22 cellular contexts compared by ENCODE assay signal in the genomic region with DNA sequence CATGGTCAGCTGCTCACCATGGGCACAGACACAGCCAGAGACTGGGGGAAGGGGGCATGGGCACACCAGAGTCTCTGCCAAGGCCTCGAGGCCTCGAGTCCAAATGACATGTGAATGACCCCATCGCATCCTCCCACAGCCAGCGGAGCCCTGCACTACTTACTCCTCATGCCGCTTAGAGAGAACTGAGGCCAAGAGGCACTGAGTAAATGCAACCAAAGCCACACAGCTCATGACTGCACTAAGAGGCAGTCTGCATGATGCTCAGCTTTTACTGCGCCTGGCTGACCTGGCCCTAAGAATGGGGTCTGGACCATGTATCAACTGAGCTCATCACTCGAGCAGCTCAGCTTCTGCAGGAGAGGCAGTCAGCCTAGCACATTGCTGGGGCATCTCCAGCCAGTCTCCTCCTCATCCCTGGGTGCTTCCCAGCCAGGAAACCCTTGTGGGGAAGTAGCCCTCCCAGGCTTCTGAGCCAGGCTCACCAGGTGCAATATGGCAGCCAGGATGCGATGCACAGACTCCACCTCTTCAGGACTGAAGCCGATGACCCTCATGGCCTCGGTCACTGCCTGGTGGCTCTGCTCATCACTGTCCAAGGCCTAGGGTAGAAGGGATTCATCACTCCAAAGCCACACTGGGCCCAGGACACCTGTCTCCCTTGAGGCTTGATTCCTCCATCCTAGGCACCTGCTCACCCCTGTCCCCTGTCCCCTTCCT. TPM values are rescaled to one million over a fixed set of nuclear protein-coding genes. Genes with fewer than 3 reads are reported as not detected.
A peak's percentile ranks its signal among the peaks of the same experiment; 100 is the strongest.
DNase-seq lines count a peak whose midpoint lies in the region; ATAC-seq, FAIRE-seq and TF ChIP-seq lines count a peak whose summit lies in the region.
"Had no signal": no experiment of that assay in that cellular context is flagged by ENCODE, and none has a peak within 500 bp of the region (broad histone marks: within the 10 kb centered on the region; RNA-seq: fewer than 3 reads in every experiment).

No MANE protein-coding gene starts in this region.

- H2AFZ ChIP-seq in Loucy (ENCODE audit: low read length) (no peak overlapping the region), H1 (ENCODE audit: low read length) (no peak overlapping the region)

- H3K4ac ChIP-seq in H1 (replicated peaks; ENCODE audit: insufficient read length, low read depth, low read length), result no peak overlapping the region

- TF ChIP-seq CTCF in Loucy (conservative IDR thresholded peaks at IDR 0.05; ENCODE audit: low read length), result no peak
- no peak for TF ChIP-seq CTCF in H1 (IDR thresholded peaks at IDR 0.05; ENCODE audit: control extremely low read depth in 1 of 3, insufficient read depth in 1 of 3, low read depth in 1 of 3, low read length in 3 of 3)
- no peak for TF ChIP-seq CTCF in foreskin keratinocyte (conservative IDR thresholded peaks at IDR 0.05)

- no peak overlapping the region for H4K91ac ChIP-seq in H1 (replicated peaks; ENCODE audit: insufficient read length, low read length)

- H3K27ac Mint-ChIP-seq in activated CD8-positive, alpha-beta memory T cell treated with anti-CD3 and anti-CD28 coated beads, Interleukin-2, amount 10 ng/mL, durations not matched to agents 7 days and 5 days, result no peak overlapping the region
- H3K27ac Mint-ChIP-seq: HFFc6 had no signal

- no peak overlapping the region for H3K14ac ChIP-seq in H1 (ENCODE audit: insufficient read length)

- no peak overlapping the region for H3K27ac ChIP-seq in H1 (ENCODE audit: low read depth, low read length)
- H3K27ac ChIP-seq in foreskin keratinocyte, result no peak overlapping the region
- H3K27ac ChIP-seq: adrenal gland, cardiac muscle cell, esophagus squamous epithelium, vagina had no signal

- 92% methylated on average over 7 of the region's 10 CpGs; no CpG with 5 or more reads in 1 of the 2 experiments for WGBS in H1 (ENCODE audit: extremely low coverage in 1 of 2, insufficient coverage in 1 of 2, insufficient read length in 1 of 2, insufficient replicate concordance in 2 of 2, low coverage in 1 of 2, low lambda C conversion rate in 2 of 2, missing lambda C conversion rate in 1 of 2), 2 experiments

- TF ChIP-seq POLR2A in H1 (IDR thresholded peaks at IDR 0.05; ENCODE audit: control extremely low read depth in 1 of 2, low read depth in 2 of 2, low read length in 2 of 2), result no peak

- H3K4me1 Mint-ChIP-seq in activated CD8-positive, alpha-beta memory T cell treated with anti-CD3 and anti-CD28 coated beads, Interleukin-2, amount 10 ng/mL, durations not matched to agents 7 days and 5 days, result peaks cover 50% of the 10 kb centered on the region

- no peak overlapping the region for H3K4me3 ChIP-seq in Loucy (ENCODE audit: low read length, poor library complexity, severe bottlenecking)
- H3K4me3 ChIP-seq in H1 (ENCODE audit: extremely low read depth in 1 of 4, insufficient read depth in 2 of 4, low read depth in 3 of 4, low read length in 4 of 4), result no peak overlapping the region
- H3K4me3 ChIP-seq: adrenal gland, cardiac muscle cell, esophagus squamous epithelium, mucosa of descending colon, vagina had no signal

- H2AK5ac ChIP-seq in H1 (ENCODE audit: low read depth, low read length), result no peak overlapping the region

- peaks cover 98% of the 10 kb centered on the region for H4K20me1 ChIP-seq in Loucy (ENCODE audit: insufficient read depth, low read length, poor library complexity, severe bottlenecking)
- peaks cover 0 to 1% of the 10 kb centered on the region in 2 experiments for H4K20me1 ChIP-seq in H1 (replicated peaks in 1 of 2; ENCODE audit: control insufficient read depth in 1 of 2, insufficient read depth in 2 of 2, low read length in 2 of 2)

- H3K79me1 ChIP-seq in H1 (ENCODE audit: low read depth, low read length), result no peaks in the 10 kb centered on the region

- no peak overlapping the region for H3K4me3 Mint-ChIP-seq in activated CD8-positive, alpha-beta memory T cell treated with anti-CD3 and anti-CD28 coated beads, Interleukin-2, amount 10 ng/mL, durations not matched to agents 7 days and 5 days
- H3K4me3 Mint-ChIP-seq: activated T-helper 1 cell treated with anti-CD3 and anti-CD28 coated beads, Interleukin-12 subunit alpha, Interleukin-12 subunit beta, Interleukin-2, Interleukin-4 antibody, amounts not matched to agents 30 ng/mL and 10 ng/mL and 1 ng/mL, durations not matched to agents 14 hours and 24 hours and 36 hours; HFFc6 had no signal

- H3K79me2 ChIP-seq in Loucy (ENCODE audit: insufficient read depth, low read length) (peaks cover 71% of the 10 kb centered on the region), H1 (ENCODE audit: control insufficient read depth in 1 of 2, insufficient read depth in 2 of 2, low read length in 2 of 2) (no peaks in the 10 kb centered on the region)

- H3K9me3 Mint-ChIP-seq in activated CD8-positive, alpha-beta memory T cell treated with anti-CD3 and anti-CD28 coated beads, Interleukin-2, amount 10 ng/mL, durations not matched to agents 7 days and 5 days (ENCODE audit: low read depth), result no peaks in the 10 kb centered on the region
- H3K9me3 Mint-ChIP-seq: activated T-helper 1 cell treated with anti-CD3 and anti-CD28 coated beads, Interleukin-12 subunit alpha, Interleukin-12 subunit beta, Interleukin-2, Interleukin-4 antibody, amounts not matched to agents 30 ng/mL and 10 ng/mL and 1 ng/mL, durations not matched to agents 14 hours and 24 hours and 36 hours; HFFc6 had no signal

- no peak for TF ChIP-seq RAD21 in H1 (IDR thresholded peaks at IDR 0.05 in 1 of 2, conservative IDR thresholded peaks at IDR 0.05 in 1 of 2; ENCODE audit: low read depth in 2 of 2, low read length in 2 of 2)

- CTCF ChIA-PET in activated CD8-positive, alpha-beta memory T cell treated with anti-CD3 and anti-CD28 coated beads, Interleukin-2, amount 10 ng/mL, durations not matched to agents 7 days and 5 days (lab: Charles Lee), result interaction anchor here (3.2 to 3.3 kb wide), 2 partner anchors 11 to 165 kb away, joined by 26 to 56 read pairs; no protein-coding TSS in a partner anchor
- CTCF ChIA-PET in H1 (lab: Charles Lee; ENCODE audit: partially characterized antibody), result interaction anchor here (1.2 to 6.2 kb wide), 5 partner anchors 7 to 164 kb away, joined by 3 to 105 read pairs (median 33); no protein-coding TSS in a partner anchor

- no peak overlapping the region for H4K5ac ChIP-seq in H1 (ENCODE audit: insufficient read length, low read depth, low read length)

- no peak overlapping the region for H3K9ac ChIP-seq in Loucy (ENCODE audit: low read depth, low read length, poor library complexity, severe bottlenecking)
- H3K9ac ChIP-seq in H1 (replicated peaks in 1 of 4; ENCODE audit: extremely low read depth in 1 of 4, low read depth in 3 of 4, low read length in 3 of 4), result no peak overlapping the region

- DNase-seq in activated CD8-positive, alpha-beta memory T cell treated with anti-CD3 and anti-CD28 coated beads, Interleukin-2, amount 50 U/mL, for 48 hours, result peak; percentile 57
- DNase-seq in activated CD8-positive, alpha-beta memory T cell treated with anti-CD3 and anti-CD28 coated beads, Interleukin-2, amount 10 ng/mL, durations not matched to agents 7 days and 5 days, result no peak
- DNase-seq in H1 (ENCODE audit: low read depth in 1 of 2, low spot score in 2 of 2) (no peak), foreskin keratinocyte (no peak)
- peak; percentile 4 for DNase-seq in stimulated activated naive CD8-positive, alpha-beta T cell treated with anti-CD3 and anti-CD28 coated beads, Interleukin-15, Interleukin-2, amounts not matched to agents 100 U/mL and 50 U/mL, for 24 hours
- no peak for DNase-seq in NK-92 treated with Interleukin-12 subunit alpha and Interleukin-12 subunit beta, amount 100 ng/mL, for 24 hours (lab: John Stamatoyannopoulos, UW)
- DNase-seq: esophagus squamous epithelium, HFFc6, KG1, left ventricle myocardium superior, NCI-H1092, occipital lobe, PC-3, right cardiac atrium, T1000 had no signal

- H3K36me3 Mint-ChIP-seq in activated CD8-positive, alpha-beta memory T cell treated with anti-CD3 and anti-CD28 coated beads, Interleukin-2, amount 10 ng/mL, durations not matched to agents 7 days and 5 days, result peaks cover 79% of the 10 kb centered on the region

- H3K9me3 ChIP-seq in Loucy (ENCODE audit: insufficient read depth, low read depth, low read length) (no peaks in the 10 kb centered on the region), H1 (ENCODE audit: insufficient read depth in 2 of 2, low read depth in 1 of 2, low read length in 1 of 2) (no peaks in the 10 kb centered on the region)
- H3K9me3 ChIP-seq: adrenal gland, esophagus squamous epithelium, mucosa of descending colon, vagina had no signal

- H2BK5ac ChIP-seq in H1 (ENCODE audit: low read depth, low read length), result 0 out of 2 replicates have a peak overlapping the region, but pooled peaks have one; percentile 24

- ATAC-seq in activated CD8-positive, alpha-beta memory T cell treated with anti-CD3 and anti-CD28 coated beads, Interleukin-2, amount 10 ng/mL, durations not matched to agents 7 days and 5 days, result no peak
- no peak for ATAC-seq in stimulated activated naive CD8-positive, alpha-beta T cell treated with anti-CD3 and anti-CD28 coated beads, Interleukin-15, Interleukin-2, amounts not matched to agents 100 U/mL and 50 U/mL, for 24 hours
- no peak for ATAC-seq in HG03097 (IDR thresholded peaks at IDR 0.05; ENCODE audit: low FRiP score, unreplicated experiment)
- no peak for ATAC-seq in foreskin keratinocyte
- ATAC-seq: left ventricle myocardium superior, mucosa of descending colon, PC-3, right cardiac atrium had no signal

- H3K9me2 ChIP-seq in Loucy (replicated peaks; ENCODE audit: low read depth, low read length), result no peaks in the 10 kb centered on the region

- H3K36me3 ChIP-seq in Loucy (ENCODE audit: insufficient read depth, low read length) (peaks cover 92% of the 10 kb centered on the region; the same call in 1 of the 2 replicates), H1 (ENCODE audit: control insufficient read depth in 2 of 4, insufficient read depth in 4 of 4, low read length in 3 of 4) (no peaks in the 10 kb centered on the region)
- H3K36me3 ChIP-seq: adrenal gland, cardiac muscle cell, vagina had no signal

- no peak overlapping the region for H3K18ac ChIP-seq in H1 (ENCODE audit: extremely low read depth, low read length)

- no peak overlapping the region for H3K56ac ChIP-seq in H1 (replicated peaks; ENCODE audit: insufficient read length, low read depth, low read length)

- no peaks in the 10 kb centered on the region for H3F3A ChIP-seq in Loucy (ENCODE audit: low read depth)

- POLR2A ChIA-PET in H1 (lab: Charles Lee; ENCODE audit: partially characterized antibody), result interaction anchor here (1.5 to 17.9 kb wide), 2 partner anchors 11 to 167 kb away, joined by 4 to 327 read pairs; partner anchors contain the start of gene MYO1G

- H2BK20ac ChIP-seq in H1 (ENCODE audit: low read length), result no peak overlapping the region

- H3K4me1 ChIP-seq in Loucy (ENCODE audit: insufficient read depth, low read length, poor library complexity, severe bottlenecking) (peaks cover 49% of the 10 kb centered on the region), H1 (replicated peaks in 1 of 4; ENCODE audit: control insufficient read depth in 3 of 4, insufficient read depth in 4 of 4, low read length in 3 of 4) (no peaks in the 10 kb centered on the region; a peak in 1 of 7 replicates), foreskin keratinocyte (no peaks in the 10 kb centered on the region)
- H3K4me1 ChIP-seq: adrenal gland, esophagus squamous epithelium, vagina had no signal

- no peak for TF ChIP-seq EP300 in H1 (IDR thresholded peaks at IDR 0.05; ENCODE audit: borderline replicate concordance in 1 of 2, low read depth in 2 of 2, low read length in 2 of 2)

- FAIRE-seq in H1 (lab: Jason Lieb, UNC), result no peak

- no peak overlapping the region for H2BK12ac ChIP-seq in H1 (ENCODE audit: low read depth, low read length)

- H3K4me2 ChIP-seq in Loucy (ENCODE audit: low read depth, low read length, poor library complexity, severe bottlenecking) (peak overlapping the region; percentile 98), H1 (ENCODE audit: insufficient read depth in 1 of 2, low read depth in 2 of 2, low read length in 2 of 2) (no peak overlapping the region)

- no peak overlapping the region for H4K8ac ChIP-seq in H1 (ENCODE audit: extremely low read depth, insufficient read depth, low read length)

- H3K27me3 Mint-ChIP-seq in activated CD8-positive, alpha-beta memory T cell treated with anti-CD3 and anti-CD28 coated beads, Interleukin-2, amount 10 ng/mL, durations not matched to agents 7 days and 5 days, result no peaks in the 10 kb centered on the region

- no peak overlapping the region for H2BK15ac ChIP-seq in H1 (ENCODE audit: low read length)

- H3K23me2 ChIP-seq in H1 (ENCODE audit: low read depth, low read length), result no peaks in the 10 kb centered on the region

- no peaks in the 10 kb centered on the region for H3K27me3 ChIP-seq in Loucy (ENCODE audit: insufficient read depth, low read length, poor library complexity, severe bottlenecking)
- H3K27me3 ChIP-seq in H1 (replicated peaks in 1 of 4; ENCODE audit: control insufficient read depth in 3 of 4, extremely low read depth in 1 of 4, insufficient read depth in 3 of 4, low read length in 3 of 4), result no peaks in the 10 kb centered on the region
- peaks cover 14% of the 10 kb centered on the region for H3K27me3 ChIP-seq in foreskin keratinocyte
- H3K27me3 ChIP-seq: adrenal gland, cardiac muscle cell, esophagus squamous epithelium, vagina had no signal

- H3K23ac ChIP-seq in H1 (ENCODE audit: insufficient read length), result no peak overlapping the region

- H2BK120ac ChIP-seq in H1 (replicated peaks; ENCODE audit: low read depth, low read length), result no peak overlapping the region

RNA-seq across cellular contexts. Expression of gene MYO1G, which starts 7.5 kb away (rescaled TPM):
- 100 to 1,000 TPM; 502 to 567 TPM for total RNA-seq in activated CD8-positive, alpha-beta memory T cell treated with anti-CD3 and anti-CD28 coated beads, Interleukin-2, amount 10 ng/mL, durations not matched to agents 7 days and 5 days
- 0.11 and 0.19 TPM in 2 replicates for total RNA-seq in H1 (2021; fragmentation: NEBNext Ultra II Directional; extraction: Animal tissue kit (Norgen Biotek cat#: 25700))
- 0.08 and 0.11 TPM in 2 replicates for polyA plus RNA-seq in H1 (2011; rRNA removed)
- polyA plus RNA-seq in H1 (2011; cell fraction: cytosol; rRNA removed), result 0.12 TPM
- polyA plus RNA-seq in H1 (2011; cell fraction: nucleus; rRNA removed), result 0.50 TPM
- 0.08 to 0.15 TPM (median 0.11 TPM) in 3 of 4 replicates, not detected in the other for polyA plus RNA-seq in H1 (2012, experiment 1 of 2)
- not detected for polyA plus RNA-seq in H1 (2012, experiment 2 of 2)
- polyA plus RNA-seq in H1 (2013, experiment 1 of 2), result 0.04 TPM
- polyA plus RNA-seq in H1 (2013, experiment 2 of 2), result 0.04 TPM
- polyA minus RNA-seq in H1 (2011; rRNA and poly(A)+ RNA removed), result 0.20 and 0.54 TPM in 2 replicates
- 1.8 TPM for polyA minus RNA-seq in H1 (2011; cell fraction: cytosol; rRNA and poly(A)+ RNA removed)
- 1.9 TPM for polyA minus RNA-seq in H1 (2011; cell fraction: nucleus; rRNA and poly(A)+ RNA removed)
- total RNA-seq in foreskin keratinocyte, result 0.04 and 0.10 TPM in 2 replicates
- 0.08 TPM in 1 of 2 replicates, not detected in the other for polyA plus RNA-seq in foreskin keratinocyte
- total RNA-seq: HFFc6 had no signal

RNA-seq across cellular contexts. Expression of gene CCM2, which starts 28.7 kb away (rescaled TPM):
- total RNA-seq in activated CD8-positive, alpha-beta memory T cell treated with anti-CD3 and anti-CD28 coated beads, Interleukin-2, amount 10 ng/mL, durations not matched to agents 7 days and 5 days, result 100 to 1,000 TPM in 1 of 2 experiments, 10 to 100 TPM in 1; 87.5 to 113 TPM
- total RNA-seq in H1 (2021; fragmentation: NEBNext Ultra II Directional; extraction: Animal tissue kit (Norgen Biotek cat#: 25700)), result 31.3 and 31.6 TPM in 2 replicates
- polyA plus RNA-seq in H1 (2011; rRNA removed) (41.2 and 54.8 TPM in 2 replicates), foreskin keratinocyte (84.0 and 86.5 TPM in 2 replicates)
- 40.7 TPM for polyA plus RNA-seq in H1 (2011; cell fraction: cytosol; rRNA removed)
- polyA plus RNA-seq in H1 (2011; cell fraction: nucleus; rRNA removed), result 51.2 TPM
- 21.6 to 34.6 TPM (median 32.5 TPM) in 4 replicates for polyA plus RNA-seq in H1 (2012, experiment 1 of 2)
- polyA plus RNA-seq in H1 (2012, experiment 2 of 2), result 28.2 TPM
- 20.3 TPM for polyA plus RNA-seq in H1 (2013, experiment 1 of 2)
- 19.7 TPM for polyA plus RNA-seq in H1 (2013, experiment 2 of 2)
- 26.9 and 30.1 TPM in 2 replicates for polyA minus RNA-seq in H1 (2011; rRNA and poly(A)+ RNA removed)
- polyA minus RNA-seq in H1 (2011; cell fraction: cytosol; rRNA and poly(A)+ RNA removed), result 18.4 TPM
- 19.1 TPM for polyA minus RNA-seq in H1 (2011; cell fraction: nucleus; rRNA and poly(A)+ RNA removed)
- 65.4 and 68.9 TPM in 2 replicates for total RNA-seq in foreskin keratinocyte

Comparison
In these comparisons a context has a peak if more than half of its experiments do, and no peak if none do; other contexts are left out.
1. DNase-seq: peak in activated CD8-positive, alpha-beta memory T cell treated with anti-CD3 and anti-CD28 coated beads, Interleukin-2, amount 50 U/mL, for 48 hours (single experiment) and stimulated activated naive CD8-positive, alpha-beta T cell treated with anti-CD3 and anti-CD28 coated beads, Interleukin-15, Interleukin-2, amounts not matched to agents 100 U/mL and 50 U/mL, for 24 hours (single experiment); none in activated CD8-positive, alpha-beta memory T cell treated with anti-CD3 and anti-CD28 coated beads, Interleukin-2, amount 10 ng/mL, durations not matched to agents 7 days and 5 days (single experiment), H1 (0 of 2), NK-92 treated with Interleukin-12 subunit alpha and Interleukin-12 subunit beta, amount 100 ng/mL, for 24 hours (single experiment) and foreskin keratinocyte (0 of 2).
2. RNA of gene MYO1G, which starts 7.5 kb away (total RNA-seq): 502 to 567 TPM in activated CD8-positive, alpha-beta memory T cell treated with anti-CD3 and anti-CD28 coated beads, Interleukin-2, amount 10 ng/mL, durations not matched to agents 7 days and 5 days; 0.11 to 0.19 TPM in H1 and 0.04 to 0.10 TPM in foreskin keratinocyte; every median in the first group is over 100 times any median in the second.